Comparison of ENCODE assay signal across 12 cellular contexts in the genomic region with DNA sequence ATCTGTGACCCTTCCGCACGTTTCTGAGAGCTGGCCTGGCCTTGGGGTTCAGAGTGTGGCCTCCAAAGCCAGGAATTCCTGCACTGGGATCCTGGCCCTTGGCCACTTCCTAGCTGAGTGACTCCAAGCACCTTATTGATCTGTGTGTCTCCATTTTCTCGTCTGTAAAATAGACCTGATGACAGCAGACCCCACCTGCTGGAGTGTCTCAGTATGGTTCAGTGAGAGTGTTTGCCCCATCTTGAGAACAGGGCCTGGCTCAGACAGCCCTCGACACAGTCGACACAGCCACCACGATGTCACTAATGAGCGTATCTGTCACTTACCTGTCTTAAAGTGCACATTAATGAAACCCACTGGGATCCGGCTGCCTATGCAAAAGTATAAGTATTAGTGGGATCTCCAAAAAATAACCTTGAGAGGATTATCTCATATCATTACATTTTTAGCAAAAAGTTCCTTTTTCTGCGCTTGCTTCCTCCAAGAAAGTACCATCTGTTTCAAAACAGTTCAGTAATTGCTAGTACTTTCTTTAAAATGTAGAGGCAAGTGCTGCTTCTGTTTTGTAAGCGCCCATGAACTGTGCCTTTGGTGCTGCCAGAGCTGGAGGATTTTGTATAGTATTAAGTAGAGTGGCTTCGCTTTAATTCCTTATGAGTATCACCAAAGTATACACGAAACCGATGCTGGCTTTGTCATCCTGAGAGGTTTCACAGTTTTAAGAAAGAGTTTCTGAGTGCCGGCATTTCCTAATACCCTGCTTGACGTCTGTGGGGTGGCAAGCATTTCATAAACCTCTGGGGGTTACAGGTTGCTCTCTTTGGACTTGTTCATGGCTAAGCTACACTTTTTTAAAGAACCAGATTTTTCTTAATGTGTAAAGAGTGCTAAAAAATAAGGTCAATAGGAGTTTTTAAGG. TPM values are rescaled to one million over a fixed set of nuclear protein-coding genes. Genes with fewer than 3 reads are reported as not detected.
DNase-seq lines count a peak whose midpoint lies in the region; ATAC-seq and TF ChIP-seq lines count a peak whose summit lies in the region.
"Had no signal": no experiment of that assay in that cellular context is flagged by ENCODE, and none has a peak within 500 bp of the region (broad histone marks: within the 10 kb centered on the region; RNA-seq: fewer than 3 reads in every experiment).

No MANE protein-coding gene starts in this region.

- H3K79me2 ChIP-seq in PC-9 (ENCODE audit: low read depth), result no peaks in the 10 kb centered on the region

- no peak for DNase-seq in PC-9
- DNase-seq in NCI-H526 (lab: John Stamatoyannopoulos, UW), result no peak
- DNase-seq in NCI-H69 (lab: John Stamatoyannopoulos, UW), result no peak
- no peak for DNase-seq in OCI-M1 (lab: John Stamatoyannopoulos, UW)
- no peak for DNase-seq in stimulated activated CD4-positive, alpha-beta T cell treated with anti-CD3 and anti-CD28 coated beads, Interleukin-2, amount 100 ng/mL, for 48 hours
- DNase-seq: CD4-positive, CD25-positive, alpha-beta regulatory T cell; NCI-H1105 treated with DMSO at 0.1 percent for 48 hours; right lobe of liver had no signal

- no TSS peak for BruUV-seq in PC-9 (replicated peaks; lab: Mats Ljungman, UMichigan)

- CTCF ChIA-PET in PC-9 (lab: Charles Lee), result no interaction called here

- H3K4me2 ChIP-seq in PC-9, result no peak overlapping the region

- no peaks in the 10 kb centered on the region for H4K20me1 ChIP-seq in PC-9 (ENCODE audit: insufficient read depth)

- ATAC-seq in GM19467 (IDR thresholded peaks at IDR 0.05; ENCODE audit: unreplicated experiment), result peak; percentile 32
- peak; percentile 60 for ATAC-seq in HG03045 (IDR thresholded peaks at IDR 0.05; ENCODE audit: unreplicated experiment)

- H3K4me3 ChIP-seq in GM12875 (ENCODE audit: low read depth, low read length) (no peak overlapping the region), PC-9 (no peak overlapping the region)
- H3K4me3 ChIP-seq: right lobe of liver had no signal

- peaks cover 99% of the 10 kb centered on the region for H3K27me3 ChIP-seq in PC-9 (ENCODE audit: insufficient read depth, low read depth)
- H3K27me3 ChIP-seq: right lobe of liver had no signal

- peak; percentile 40; the same call in 1 of the 2 replicates for TF ChIP-seq CTCF in GM12875 (IDR thresholded peaks at IDR 0.05; ENCODE audit: borderline replicate concordance, insufficient read depth, low read depth, low read length)
- TF ChIP-seq CTCF in PC-9 (conservative IDR thresholded peaks at IDR 0.05), result peak; percentile 24; the same call in 1 of the 2 replicates

- no peaks in the 10 kb centered on the region for H3K9me3 ChIP-seq in PC-9 (ENCODE audit: insufficient read depth, low read depth)
- H3K9me3 ChIP-seq: right lobe of liver had no signal

- H3K4me1 ChIP-seq in PC-9 (replicated peaks; ENCODE audit: insufficient read depth), result no peaks in the 10 kb centered on the region

- H2AFZ ChIP-seq in PC-9, result no peak overlapping the region

- intact Hi-C loops in PC-9 (cut with micrococcal nuclease; ENCODE audit: unreplicated experiment), result no loop called here

- no peaks in the 10 kb centered on the region for H3K36me3 ChIP-seq in PC-9 (ENCODE audit: low read depth)
- H3K36me3 ChIP-seq: right lobe of liver had no signal

- H3K9me2 ChIP-seq in PC-9 (ENCODE audit: insufficient read depth), result no peaks in the 10 kb centered on the region

- no peak overlapping the region for H3K27ac ChIP-seq in PC-9
- H3K27ac ChIP-seq: right lobe of liver had no signal

- POLR2A ChIA-PET in PC-9 (lab: Charles Lee; ENCODE audit: unreplicated experiment), result no interaction called here

- no peaks in the 10 kb centered on the region for H3F3A ChIP-seq in PC-9 (ENCODE audit: insufficient read depth, low read depth)

RNA-seq across cellular contexts. Expression of a gene that starts 31.7 kb away (rescaled TPM):
- total RNA-seq in PC-9 (2021), result not detected in 2 replicates
- total RNA-seq: activated CD8-positive, alpha-beta memory T cell treated with anti-CD3 and anti-CD28 coated beads for 36 hours; CD4-positive, CD25-positive, alpha-beta regulatory T cell had no signal
